8 cellular contexts compared by ENCODE assay signal in genomic region chr2:101307503-101307902, GRCh38. TPM values are rescaled to one million over a fixed set of nuclear protein-coding genes. Genes with fewer than 3 reads are reported as not detected.
DNase-seq lines count a peak whose midpoint lies in the region; ATAC-seq, FAIRE-seq and TF ChIP-seq lines count a peak whose summit lies in the region.

No MANE protein-coding gene starts in this region.

- H4K91ac ChIP-seq in H1 (replicated peaks; ENCODE audit: insufficient read length, low read length) = no peak overlapping the region

- H2BK15ac ChIP-seq in H1 (ENCODE audit: low read length) = no peak overlapping the region

- H3K36me3 ChIP-seq in CD8-positive, alpha-beta memory T cell (ENCODE audit: insufficient read depth, low read length) = no peaks in the 10 kb centered on the region
- H3K36me3 ChIP-seq in Peyer's patch (peaks cover 0 to 1% (median 0%) of the 10 kb centered on the region in 3 donors), H1 (ENCODE audit: control insufficient read depth in 2 of 4, insufficient read depth in 4 of 4, low read length in 3 of 4) (peaks cover 0 to 5% (median 0%) of the 10 kb centered on the region in 4 experiments; a peak in 1 of 8 replicates)

- H3K36me3 Mint-ChIP-seq in CD8-positive, alpha-beta memory T cell = peaks cover 6 to 49% (median 12%) of the 10 kb centered on the region in 3 donors
- peaks cover under 1% of the 10 kb centered on the region for H3K36me3 Mint-ChIP-seq in osteocyte (ENCODE audit: unreplicated experiment)

- H2BK5ac ChIP-seq in H1 (ENCODE audit: low read depth, low read length) = no peak overlapping the region

- no peak overlapping the region for H2BK20ac ChIP-seq in H1 (ENCODE audit: low read length)

- H3K4me1 ChIP-seq in CD8-positive, alpha-beta memory T cell (ENCODE audit: insufficient read depth, low read length) = peaks cover 75% of the 10 kb centered on the region
- H3K4me1 ChIP-seq in Peyer's patch (peaks cover 0 to 45% (median 4%) of the 10 kb centered on the region in 4 donors), H1 (replicated peaks in 1 of 4; ENCODE audit: control insufficient read depth in 3 of 4, insufficient read depth in 4 of 4, low read length in 3 of 4) (peaks cover 3 to 14% (median 5%) of the 10 kb centered on the region in 4 experiments)

- no peaks in the 10 kb centered on the region for H3K9me3 ChIP-seq in CD8-positive, alpha-beta memory T cell (ENCODE audit: low read length)
- H3K9me3 ChIP-seq in Peyer's patch = no peaks in the 10 kb centered on the region
- no peaks in the 10 kb centered on the region for H3K9me3 ChIP-seq in H1 (ENCODE audit: insufficient read depth in 2 of 2, low read depth in 1 of 2, low read length in 1 of 2)

- no peak overlapping the region for H3K56ac ChIP-seq in H1 (replicated peaks; ENCODE audit: insufficient read length, low read depth, low read length)

- H2BK12ac ChIP-seq in H1 (ENCODE audit: low read depth, low read length) = no peak overlapping the region

- TF ChIP-seq CTCF in Peyer's patch (IDR thresholded peaks at IDR 0.05) (no peak), H1 (IDR thresholded peaks at IDR 0.05; ENCODE audit: control extremely low read depth in 1 of 3, insufficient read depth in 1 of 3, low read depth in 1 of 3, low read length in 3 of 3) (no peak), osteocyte (IDR thresholded peaks at IDR 0.05) (no peak)

- no peaks in the 10 kb centered on the region for H3K27me3 Mint-ChIP-seq in CD8-positive, alpha-beta memory T cell
- peaks cover 5% of the 10 kb centered on the region for H3K27me3 Mint-ChIP-seq in osteocyte (ENCODE audit: unreplicated experiment)

- peak overlapping the region; percentile 23 for H3K4ac ChIP-seq in H1 (replicated peaks; ENCODE audit: insufficient read length, low read depth, low read length)

- DNase-seq in CD8-positive, alpha-beta memory T cell = no peak
- no peak for DNase-seq in Peyer's patch
- no peak for DNase-seq in H1 (ENCODE audit: low read depth in 1 of 2, low spot score in 2 of 2)
- no peak for DNase-seq in osteocyte (ENCODE audit: extremely low spot score, unreplicated experiment)

- WGBS in H1 (ENCODE audit: extremely low coverage in 1 of 2, insufficient coverage in 1 of 2, insufficient read length in 1 of 2, insufficient replicate concordance in 2 of 2, low coverage in 1 of 2, low lambda C conversion rate in 2 of 2, missing lambda C conversion rate in 1 of 2), 2 experiments = 60% methylated on average over 9 of the region's 9 CpGs; no CpG with 5 or more reads in 1 of the 2 experiments

- H2AK5ac ChIP-seq in H1 (ENCODE audit: low read depth, low read length) = no peak overlapping the region

- CTCF ChIA-PET in CD8-positive, alpha-beta memory T cell (lab: Charles Lee) = interaction anchor here (2.6 to 3.0 kb wide), 2 partner anchors 23 to 34 kb away, joined by 8 to 28 read pairs; no protein-coding TSS in a partner anchor
- CTCF ChIA-PET in H1 (lab: Charles Lee; ENCODE audit: partially characterized antibody) = no interaction called here

- H4K5ac ChIP-seq in H1 (ENCODE audit: insufficient read length, low read depth, low read length) = no peak overlapping the region

- peak overlapping the region; percentile 81 to 98 for H3K4me2 ChIP-seq in H1 (ENCODE audit: insufficient read depth in 1 of 2, low read depth in 2 of 2, low read length in 2 of 2)

- H3K27me3 ChIP-seq in CD8-positive, alpha-beta memory T cell (ENCODE audit: insufficient read depth, low read length, poor library complexity, severe bottlenecking) = no peaks in the 10 kb centered on the region
- H3K27me3 ChIP-seq in Peyer's patch (no peaks in the 10 kb centered on the region), H1 (replicated peaks in 1 of 4; ENCODE audit: control insufficient read depth in 3 of 4, extremely low read depth in 1 of 4, insufficient read depth in 3 of 4, low read length in 3 of 4) (peaks cover 0 to 9% (median 0%) of the 10 kb centered on the region in 4 experiments; a peak in 3 of 7 replicates)

- peak overlapping the region; percentile 85 for H3K4me3 ChIP-seq in CD8-positive, alpha-beta memory T cell (ENCODE audit: low read length)
- H3K4me3 ChIP-seq in Peyer's patch (peak overlapping the region; percentile 90 to 95 (median 94)), H1 (ENCODE audit: extremely low read depth in 1 of 4, insufficient read depth in 2 of 4, low read depth in 3 of 4, low read length in 4 of 4) (peak overlapping the region; percentile 56 to 80 (median 72))

- no peak overlapping the region for H3K18ac ChIP-seq in H1 (ENCODE audit: extremely low read depth, low read length)

- peaks cover 0 to 54% of the 10 kb centered on the region in 2 experiments; a peak in 2 of 4 replicates for H3K79me2 ChIP-seq in H1 (ENCODE audit: control insufficient read depth in 1 of 2, insufficient read depth in 2 of 2, low read length in 2 of 2)

- POLR2A ChIA-PET in CD8-positive, alpha-beta memory T cell (lab: Charles Lee) = interaction anchor here (1.3 to 1.4 kb wide), 3 partner anchors 21 to 55 kb away, joined by 3 to 8 read pairs (median 4); no protein-coding TSS in a partner anchor
- POLR2A ChIA-PET in H1 (lab: Charles Lee; ENCODE audit: partially characterized antibody) = no interaction called here

- H3K23ac ChIP-seq in H1 (ENCODE audit: insufficient read length) = no peak overlapping the region

- no peak for TF ChIP-seq RAD21 in H1 (IDR thresholded peaks at IDR 0.05 in 1 of 2, conservative IDR thresholded peaks at IDR 0.05 in 1 of 2; ENCODE audit: low read depth in 2 of 2, low read length in 2 of 2)

- FAIRE-seq in H1 (lab: Jason Lieb, UNC) = no peak

- peaks cover 18% of the 10 kb centered on the region in 2 experiments for H4K20me1 ChIP-seq in H1 (replicated peaks in 1 of 2; ENCODE audit: control insufficient read depth in 1 of 2, insufficient read depth in 2 of 2, low read length in 2 of 2)

- ATAC-seq in GM19328 (IDR thresholded peaks at IDR 0.05; ENCODE audit: unreplicated experiment) = no peak
- no peak for ATAC-seq in GM18873 (IDR thresholded peaks at IDR 0.05; ENCODE audit: low FRiP score, unreplicated experiment)
- no peak for ATAC-seq in GM21619 (IDR thresholded peaks at IDR 0.05; ENCODE audit: unreplicated experiment)
- no peak for ATAC-seq in GM21367 (IDR thresholded peaks at IDR 0.05; ENCODE audit: unreplicated experiment)

- peaks cover 70 to 84% (median 82%) of the 10 kb centered on the region in 3 donors for H3K4me1 Mint-ChIP-seq in CD8-positive, alpha-beta memory T cell
- peaks cover 42% of the 10 kb centered on the region for H3K4me1 Mint-ChIP-seq in osteocyte (ENCODE audit: unreplicated experiment)

- H3K14ac ChIP-seq in H1 (ENCODE audit: insufficient read length) = no peak overlapping the region

- H4K8ac ChIP-seq in H1 (ENCODE audit: extremely low read depth, insufficient read depth, low read length) = 0 out of 2 replicates have a peak overlapping the region, but pooled peaks have one; percentile 57

- H3K9me3 Mint-ChIP-seq in CD8-positive, alpha-beta memory T cell = peaks cover 0 to under 1% (median 0%) of the 10 kb centered on the region in 5 donors
- H3K9me3 Mint-ChIP-seq in osteocyte (ENCODE audit: unreplicated experiment) = no peaks in the 10 kb centered on the region

- TF ChIP-seq POLR2A in Peyer's patch (IDR thresholded peaks at IDR 0.05) (no peak), H1 (IDR thresholded peaks at IDR 0.05; ENCODE audit: control extremely low read depth in 1 of 2, low read depth in 2 of 2, low read length in 2 of 2) (no peak)

- no peak overlapping the region for H2BK120ac ChIP-seq in H1 (replicated peaks; ENCODE audit: low read depth, low read length)

- H3K27ac Mint-ChIP-seq in CD8-positive, alpha-beta memory T cell = peak overlapping the region; percentile 90 to 100 (median 99)
- H3K27ac Mint-ChIP-seq in osteocyte (ENCODE audit: unreplicated experiment) = peak overlapping the region; percentile 88

- no peak overlapping the region for H2AFZ ChIP-seq in H1 (ENCODE audit: low read length)

- peaks cover 5% of the 10 kb centered on the region for H3K79me1 ChIP-seq in H1 (ENCODE audit: low read depth, low read length)

- H3K4me3 Mint-ChIP-seq in CD8-positive, alpha-beta memory T cell = peak overlapping the region; percentile 91 to 99 (median 98)
- H3K4me3 Mint-ChIP-seq in osteocyte (ENCODE audit: unreplicated experiment) = peak overlapping the region; percentile 90

- H3K9ac ChIP-seq in H1 (replicated peaks in 1 of 4; ENCODE audit: extremely low read depth in 1 of 4, low read depth in 3 of 4, low read length in 3 of 4) = peak overlapping the region in 3 of 4 experiments; percentile 44 to 60 (median 59); a peak in 5 of 7 replicates

- H3K27ac ChIP-seq in CD8-positive, alpha-beta memory T cell (ENCODE audit: low read depth, low read length) = peak overlapping the region; percentile 88
- H3K27ac ChIP-seq in Peyer's patch (peak overlapping the region; percentile 92 to 97 (median 92)), H1 (ENCODE audit: low read depth, low read length) (no peak overlapping the region)

- TF ChIP-seq EP300 in H1 (IDR thresholded peaks at IDR 0.05; ENCODE audit: borderline replicate concordance in 1 of 2, low read depth in 2 of 2, low read length in 2 of 2) = no peak

- H3K23me2 ChIP-seq in H1 (ENCODE audit: low read depth, low read length) = peaks cover 12% of the 10 kb centered on the region; the same call in 1 of the 2 replicates

RNA-seq across cellular contexts. Expression of gene RNF149, which starts 1.0 kb away (rescaled TPM):
- total RNA-seq in CD8-positive, alpha-beta memory T cell = 10 to 100 TPM; 43.4 TPM
- polyA plus RNA-seq in CD8-positive, alpha-beta memory T cell = 87.6 TPM
- total RNA-seq in Peyer's patch (10 to 100 TPM; 61.1 to 86.2 (median 70.5) TPM), osteocyte (31.8 and 34.7 TPM in 2 replicates)
- 21.9 and 28.2 TPM in 2 replicates for total RNA-seq in H1 (2021; fragmentation: NEBNext Ultra II Directional; extraction: Animal tissue kit (Norgen Biotek cat#: 25700))
- polyA plus RNA-seq in H1 (2011; rRNA removed) = 13.2 and 16.6 TPM in 2 replicates
- 19.0 TPM for polyA plus RNA-seq in H1 (2011; cell fraction: cytosol; rRNA removed)
- 18.3 TPM for polyA plus RNA-seq in H1 (2011; cell fraction: nucleus; rRNA removed)
- 13.8 to 21.3 TPM (median 15.7 TPM) in 4 replicates for polyA plus RNA-seq in H1 (2012, experiment 1 of 2)
- 6.7 TPM for polyA plus RNA-seq in H1 (2012, experiment 2 of 2)
- 26.4 TPM for polyA plus RNA-seq in H1 (2013, experiment 1 of 2)
- 24.0 TPM for polyA plus RNA-seq in H1 (2013, experiment 2 of 2)
- polyA minus RNA-seq in H1 (2011; rRNA and poly(A)+ RNA removed) = 13.8 and 17.6 TPM in 2 replicates
- polyA minus RNA-seq in H1 (2011; cell fraction: cytosol; rRNA and poly(A)+ RNA removed) = 13.9 TPM
- polyA minus RNA-seq in H1 (2011; cell fraction: nucleus; rRNA and poly(A)+ RNA removed) = 27.4 TPM

RNA-seq across cellular contexts. Expression of gene CNOT11, which starts 54.8 kb away (rescaled TPM):
- 10 to 100 TPM; 60.9 to 67.4 TPM for total RNA-seq in CD8-positive, alpha-beta memory T cell
- polyA plus RNA-seq in CD8-positive, alpha-beta memory T cell = 70.0 TPM
- total RNA-seq in Peyer's patch (10 to 100 TPM; 46.4 to 82.9 (median 48.1) TPM), osteocyte (31.4 and 36.8 TPM in 2 replicates)
- 54.6 and 56.5 TPM in 2 replicates for total RNA-seq in H1 (2021; fragmentation: NEBNext Ultra II Directional; extraction: Animal tissue kit (Norgen Biotek cat#: 25700))
- 39.8 and 41.5 TPM in 2 replicates for polyA plus RNA-seq in H1 (2011; rRNA removed)
- 43.2 TPM for polyA plus RNA-seq in H1 (2011; cell fraction: cytosol; rRNA removed)
- polyA plus RNA-seq in H1 (2011; cell fraction: nucleus; rRNA removed) = 41.3 TPM
- 30.3 to 43.2 TPM (median 36.0 TPM) in 4 replicates for polyA plus RNA-seq in H1 (2012, experiment 1 of 2)
- 35.2 TPM for polyA plus RNA-seq in H1 (2012, experiment 2 of 2)
- polyA plus RNA-seq in H1 (2013, experiment 1 of 2) = 45.5 TPM
- polyA plus RNA-seq in H1 (2013, experiment 2 of 2) = 48.2 TPM
- 73.3 and 98.1 TPM in 2 replicates for polyA minus RNA-seq in H1 (2011; rRNA and poly(A)+ RNA removed)
- 44.9 TPM for polyA minus RNA-seq in H1 (2011; cell fraction: cytosol; rRNA and poly(A)+ RNA removed)
- 23.9 TPM for polyA minus RNA-seq in H1 (2011; cell fraction: nucleus; rRNA and poly(A)+ RNA removed)
